Comparison of ENCODE assay signal across 2 cellular contexts in genomic region chr16:69434066-69434465, GRCh38.
A peak's percentile ranks its signal among the peaks of the same experiment; 100 is the strongest.
TF ChIP-seq lines count a peak whose summit lies in the region.

No MANE protein-coding gene starts in this region.

TF ChIP-seq in HepG2, 621 proteins besides CTCF, POLR2A, EP300 and RAD21:
- TF ChIP-seq, protein P1, sequence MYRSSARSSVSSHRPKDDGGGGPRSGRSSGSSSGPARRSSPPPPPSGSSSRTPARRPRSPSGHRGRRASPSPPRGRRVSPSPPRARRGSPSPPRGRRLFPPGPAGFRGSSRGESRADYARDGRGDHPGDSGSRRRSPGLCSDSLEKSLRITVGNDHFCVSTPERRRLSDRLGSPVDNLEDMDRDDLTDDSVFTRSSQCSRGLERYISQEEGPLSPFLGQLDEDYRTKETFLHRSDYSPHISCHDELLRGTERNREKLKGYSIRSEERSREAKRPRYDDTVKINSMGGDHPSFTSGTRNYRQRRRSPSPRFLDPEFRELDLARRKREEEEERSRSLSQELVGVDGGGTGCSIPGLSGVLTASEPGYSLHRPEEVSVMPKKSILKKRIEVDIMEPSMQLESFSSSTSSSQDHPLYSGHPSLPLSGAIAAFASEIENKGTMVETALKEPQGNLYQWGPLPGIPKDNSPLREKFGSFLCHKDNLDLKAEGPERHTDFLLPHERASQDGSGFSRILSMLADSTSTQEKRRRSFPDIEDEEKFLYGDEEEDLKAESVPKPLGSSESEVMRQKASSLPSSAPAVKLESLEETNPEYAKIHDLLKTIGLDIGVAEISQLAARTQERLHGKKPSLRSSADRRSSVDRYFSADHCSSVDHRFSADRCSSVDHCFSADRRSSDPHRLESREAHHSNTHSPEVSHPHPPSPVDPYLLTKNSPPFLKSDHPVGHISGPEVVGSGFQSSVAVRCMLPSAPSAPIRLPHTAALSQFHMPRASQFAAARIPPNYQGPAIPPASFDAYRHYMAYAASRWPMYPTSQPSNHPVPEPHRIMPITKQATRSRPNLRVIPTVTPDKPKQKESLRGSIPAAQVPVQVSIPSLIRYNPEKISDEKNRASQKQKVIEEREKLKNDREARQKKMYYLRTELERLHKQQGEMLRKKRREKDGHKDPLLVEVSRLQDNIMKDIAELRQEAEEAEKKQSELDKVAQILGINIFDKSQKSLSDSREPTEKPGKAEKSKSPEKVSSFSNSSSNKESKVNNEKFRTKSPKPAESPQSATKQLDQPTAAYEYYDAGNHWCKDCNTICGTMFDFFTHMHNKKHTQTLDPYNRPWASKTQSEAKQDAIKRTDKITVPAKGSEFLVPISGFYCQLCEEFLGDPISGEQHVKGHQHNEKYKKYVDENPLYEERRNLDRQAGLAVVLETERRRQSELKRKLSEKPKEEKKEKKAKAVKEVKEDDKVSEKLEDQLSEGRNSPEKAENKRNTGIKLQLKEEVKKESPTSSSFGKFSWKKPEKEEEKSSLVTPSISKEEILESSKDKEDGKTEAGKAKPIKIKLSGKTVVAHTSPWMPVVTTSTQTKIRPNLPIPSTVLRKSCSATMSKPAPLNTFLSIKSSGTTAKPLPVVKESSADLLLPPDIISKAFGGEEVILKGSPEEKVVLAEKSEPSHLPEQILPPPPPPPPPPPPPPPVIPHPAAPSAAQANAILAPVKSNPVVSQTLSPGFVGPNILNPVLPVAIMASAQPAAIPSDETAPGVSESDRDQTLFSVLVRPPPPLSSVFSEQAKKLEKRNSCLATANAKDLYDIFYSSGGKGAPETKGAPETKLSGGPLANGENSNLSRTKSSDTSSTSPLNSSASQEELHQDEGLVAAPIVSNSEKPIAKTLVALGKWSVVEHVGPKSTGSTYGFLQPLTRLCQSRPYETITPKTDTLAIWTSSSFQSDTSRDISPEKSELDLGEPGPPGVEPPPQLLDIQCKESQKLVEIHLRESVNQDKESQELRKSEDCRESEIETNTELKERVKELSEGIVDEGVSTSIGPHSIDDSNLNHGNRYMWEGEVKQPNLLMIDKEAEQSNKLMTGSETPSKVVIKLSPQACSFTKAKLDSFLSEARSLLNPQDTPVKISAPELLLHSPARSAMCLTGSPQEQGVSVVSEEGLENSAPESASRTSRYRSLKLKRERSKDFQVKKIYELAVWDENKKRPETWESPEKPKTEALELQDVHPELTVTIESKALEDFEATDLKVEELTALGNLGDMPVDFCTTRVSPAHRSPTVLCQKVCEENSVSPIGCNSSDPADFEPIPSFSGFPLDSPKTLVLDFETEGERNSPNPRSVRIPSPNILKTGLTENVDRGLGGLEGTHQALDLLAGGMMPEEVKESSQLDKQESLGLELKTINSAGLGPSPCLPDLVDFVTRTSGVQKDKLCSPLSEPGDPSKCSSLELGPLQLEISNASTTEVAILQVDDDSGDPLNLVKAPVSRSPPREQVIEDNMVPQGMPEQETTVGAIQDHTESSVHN (CRISPR knock-in tag; IDR thresholded peaks at IDR 0.05): no peak
- TF ChIP-seq IKZF1 (IDR thresholded peaks at IDR 0.05) (no peak), LBX2 (CRISPR knock-in tag; IDR thresholded peaks at IDR 0.05; ENCODE audit: borderline replicate concordance) (no peak), ZNF639 (CRISPR knock-in tag; conservative IDR thresholded peaks at IDR 0.05) (no peak), POLR2AphosphoS5 (IDR thresholded peaks at IDR 0.05; ENCODE audit: low read depth, low read length) (peak; percentile 26; the same call in 1 of the 2 replicates), ZMYM3 (CRISPR knock-in tag; IDR thresholded peaks at IDR 0.05) (no peak), RBFOX2 (IDR thresholded peaks at IDR 0.05; ENCODE audit: low read depth, low read length) (peak; percentile 56; the same call in 1 of the 2 replicates)

TF ChIP-seq in HEK293, 187 proteins besides CTCF, POLR2A, EP300 and RAD21:
- peak; percentile 70 for TF ChIP-seq SCRT2 (tag by site-specific recombination; IDR thresholded peaks at IDR 0.05)
- TF ChIP-seq SCRT1 (tag by site-specific recombination; IDR thresholded peaks at IDR 0.05; ENCODE audit: borderline replicate concordance): 0 out of 2 replicates have a peak, but pooled peaks have one; percentile 36
- TF ChIP-seq ZFP69B (tag by site-specific recombination; IDR thresholded peaks at IDR 0.05): no peak
